ENCODE assay signal across 8 cellular contexts in the genomic region with DNA sequence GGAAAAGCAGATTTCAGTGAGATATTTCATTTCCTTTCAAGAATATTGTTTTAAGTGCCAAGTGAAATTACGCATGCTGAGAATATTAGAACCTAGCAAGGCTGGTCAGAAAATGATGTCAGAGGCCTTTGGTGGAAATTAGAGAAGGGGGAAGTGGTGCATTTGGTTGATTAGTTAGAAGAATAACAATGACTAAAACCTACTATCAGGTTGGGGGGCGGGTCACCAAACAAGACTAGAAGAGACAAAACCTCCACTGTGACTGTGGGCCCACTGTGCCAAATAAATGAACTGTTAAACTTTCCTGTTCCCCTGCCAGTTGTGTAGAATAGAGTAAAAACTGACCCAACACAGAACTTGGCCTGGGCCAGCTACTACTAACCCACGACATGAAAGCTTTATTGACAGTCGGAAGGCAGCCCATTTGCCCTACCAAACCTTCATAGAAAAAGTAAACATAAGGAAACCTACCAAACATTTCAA. TPM values are rescaled to one million over a fixed set of nuclear protein-coding genes. Genes with fewer than 3 reads are reported as not detected.
A peak's percentile ranks its signal among the peaks of the same experiment; 100 is the strongest.
DNase-seq lines count a peak whose midpoint lies in the region; ATAC-seq and TF ChIP-seq lines count a peak whose summit lies in the region.

No MANE protein-coding gene starts in this region.

- peak overlapping the region; percentile 97 for H3K4me3 Mint-ChIP-seq in activated CD4-positive, alpha-beta memory T cell treated with anti-CD3 and anti-CD28 coated beads for 36 hours

- intact Hi-C loops in activated CD4-positive, alpha-beta memory T cell treated with anti-CD3 and anti-CD28 coated beads for 36 hours (cut with micrococcal nuclease), result loop anchor here (10.0 kb wide), 2 partner anchors 251 to 281 kb away; no protein-coding TSS in a partner anchor
- intact Hi-C loops in left ventricle myocardium inferior (cut with micrococcal nuclease), result loop anchor here (10.0 kb wide), 1 partner anchor 49 kb away; no protein-coding TSS in a partner anchor

- H3K4me1 Mint-ChIP-seq in activated CD4-positive, alpha-beta memory T cell treated with anti-CD3 and anti-CD28 coated beads for 36 hours (ENCODE audit: low read depth), result peaks cover 61% of the 10 kb centered on the region

- H3K27ac ChIP-seq in GM23248 (peak overlapping the region; percentile 18), left ventricle myocardium inferior (replicated peaks) (peak overlapping the region; percentile 97), skeletal muscle tissue (ENCODE audit: low read depth, low read length) (peak overlapping the region; percentile 94)

- peaks cover 21% of the 10 kb centered on the region for H3F3A ChIP-seq in GM23248 (ENCODE audit: insufficient read depth)

- no peak for ATAC-seq in HG03460 (IDR thresholded peaks at IDR 0.05; ENCODE audit: unreplicated experiment)

- no peaks in the 10 kb centered on the region for H3K9me2 ChIP-seq in GM23248 (ENCODE audit: insufficient read depth)

- H2AFZ ChIP-seq in GM23248, result no peak overlapping the region

- peaks cover 3% of the 10 kb centered on the region for H3K36me3 Mint-ChIP-seq in activated CD4-positive, alpha-beta memory T cell treated with anti-CD3 and anti-CD28 coated beads for 36 hours

- H3K27me3 ChIP-seq in GM23248 (replicated peaks; ENCODE audit: insufficient read depth) (no peaks in the 10 kb centered on the region; the same call in 1 of the 2 replicates), left ventricle myocardium inferior (ENCODE audit: low read depth) (no peaks in the 10 kb centered on the region), skeletal muscle tissue (ENCODE audit: control insufficient read depth in 3 of 3, insufficient read depth in 3 of 3, low read length in 3 of 3) (no peaks in the 10 kb centered on the region)

- no peak for TF ChIP-seq CTCF in left ventricle myocardium inferior (IDR thresholded peaks at IDR 0.05; ENCODE audit: borderline replicate concordance)

- H3K4me1 ChIP-seq in GM23248 (ENCODE audit: insufficient read depth) (peaks cover 30% of the 10 kb centered on the region), left ventricle myocardium inferior (peaks cover 75% of the 10 kb centered on the region), skeletal muscle tissue (ENCODE audit: control insufficient read depth in 3 of 3, insufficient read depth in 3 of 3, low read length in 3 of 3) (peaks cover 17 to 26% (median 18%) of the 10 kb centered on the region in 3 donors)

- H3K9ac ChIP-seq in GM23248 (peak overlapping the region; percentile 95; the same call in 1 of the 2 replicates), skeletal muscle tissue (ENCODE audit: low read depth in 1 of 3, low read length in 3 of 3) (peak overlapping the region in 2 of 3 donors; percentile 20 to 91)

- CTCF ChIA-PET in activated CD4-positive, alpha-beta memory T cell treated with anti-CD3 and anti-CD28 coated beads for 36 hours (lab: Charles Lee), result no interaction called here

- H3K36me3 ChIP-seq in GM23248 (ENCODE audit: low read depth) (no peaks in the 10 kb centered on the region; the same call in 1 of the 2 replicates), left ventricle myocardium inferior (no peaks in the 10 kb centered on the region), skeletal muscle tissue (ENCODE audit: control insufficient read depth in 3 of 3, insufficient read depth in 3 of 3, low read length in 3 of 3) (no peaks in the 10 kb centered on the region)

- in situ Hi-C loops in GM23248 (cut with MboI), result no loop called here

- no peaks in the 10 kb centered on the region for H3K9me3 ChIP-seq in GM23248 (ENCODE audit: low read depth)
- no peaks in the 10 kb centered on the region for H3K9me3 ChIP-seq in left ventricle myocardium inferior (replicated peaks)
- H3K9me3 ChIP-seq in skeletal muscle tissue (ENCODE audit: control insufficient read depth in 3 of 3, low read length in 3 of 3), result no peaks in the 10 kb centered on the region

- peak overlapping the region; percentile 49 for H3K27ac Mint-ChIP-seq in activated CD4-positive, alpha-beta memory T cell treated with anti-CD3 and anti-CD28 coated beads for 36 hours

- H3K4me2 ChIP-seq in GM23248 (ENCODE audit: unreplicated experiment), result peak overlapping the region; percentile 97

- H3K27me3 Mint-ChIP-seq in activated CD4-positive, alpha-beta memory T cell treated with anti-CD3 and anti-CD28 coated beads for 36 hours, result peaks cover 5% of the 10 kb centered on the region

- peaks cover 68% of the 10 kb centered on the region for H3K79me2 ChIP-seq in GM23248 (ENCODE audit: insufficient read depth)

- WGBS in GM23248 (ENCODE audit: low coverage in 1 of 2, low lambda C conversion rate in 2 of 2, missing lambda C conversion rate in 2 of 2), 2 experiments, result 72 to 81% methylated on average over 4 of the region's 4 CpGs

- no peaks in the 10 kb centered on the region for H3K9me3 Mint-ChIP-seq in activated CD4-positive, alpha-beta memory T cell treated with anti-CD3 and anti-CD28 coated beads for 36 hours

- H3K4me3 ChIP-seq in GM23248 (peak overlapping the region; percentile 98), left ventricle myocardium inferior (peak overlapping the region; percentile 96), skeletal muscle tissue (ENCODE audit: low read length in 3 of 3) (peak overlapping the region; percentile 85 to 90 (median 86))

- H4K20me1 ChIP-seq in GM23248 (ENCODE audit: insufficient read depth), result peaks cover 6% of the 10 kb centered on the region; the same call in 1 of the 2 replicates

- POLR2A ChIA-PET in activated CD4-positive, alpha-beta memory T cell treated with anti-CD3 and anti-CD28 coated beads for 36 hours (lab: Charles Lee), result no interaction called here

- DNase-seq in Ammon's horn (ENCODE audit: low spot score), result peak; percentile 13
- peak; percentile 67 for DNase-seq in GM23248
- DNase-seq in activated CD4-positive, alpha-beta memory T cell treated with anti-CD3 and anti-CD28 coated beads for 36 hours, result peak; percentile 27
- no peak for DNase-seq in left ventricle myocardium inferior
- DNase-seq in NCI-H1417 treated with DMSO at 0.1 percent for 48 hours (lab: John Stamatoyannopoulos, UW), result no peak
- no peak for DNase-seq in KG1 (lab: John Stamatoyannopoulos, UW)

RNA-seq across cellular contexts. Expression of a gene that starts 2.9 kb away (rescaled TPM):
- total RNA-seq in GM23248 (2014; rRNA removed; shearing (Covaris generic)), result 20.6 and 21.7 TPM in 2 replicates
- 5.3 and 6.6 TPM in 2 replicates for polyA plus RNA-seq in GM23248 (2016; fragmentation: Nextera tagmentation; extraction: Ambion mirVana)
- 10 to 100 TPM; 18.6 to 22.0 TPM for total RNA-seq in activated CD4-positive, alpha-beta memory T cell treated with anti-CD3 and anti-CD28 coated beads for 36 hours
- total RNA-seq in left ventricle myocardium inferior (51.5 TPM), skeletal muscle tissue (46.4 TPM)

Comparison
In these comparisons a context has a peak if more than half of its experiments do, and no peak if none do; other contexts are left out.
1. DNase-seq: peak in Ammon's horn (single experiment), GM23248 (single experiment) and activated CD4-positive, alpha-beta memory T cell treated with anti-CD3 and anti-CD28 coated beads for 36 hours (single experiment); none in left ventricle myocardium inferior (single experiment), NCI-H1417 treated with DMSO at 0.1 percent for 48 hours (single experiment) and KG1 (single experiment).
2. H3K27ac ChIP-seq: peak in every context shown above with its lines; median percentile 97 in left ventricle myocardium inferior; 94 in skeletal muscle tissue; 18 in GM23248.
3. Peak in every context shown above with its lines, with median percentiles within 50 percentile points of each other: H3K4me3 ChIP-seq.